In genomic region chr1:39205102-39205780, GRCh38 we compare ENCODE assay signal across 9 cellular contexts. TPM values are rescaled to one million over a fixed set of nuclear protein-coding genes. Genes with fewer than 3 reads are reported as not detected.
A peak's percentile ranks its signal among the peaks of the same experiment; 100 is the strongest.
DNase-seq lines count a peak whose midpoint lies in the region; ATAC-seq, FAIRE-seq and TF ChIP-seq lines count a peak whose summit lies in the region.
"Had no signal": no experiment of that assay in that cellular context is flagged by ENCODE, and none has a peak within 500 bp of the region (broad histone marks: within the 10 kb centered on the region; RNA-seq: fewer than 3 reads in every experiment).

No MANE protein-coding gene starts in this region.

- no peak overlapping the region for H3K27ac ChIP-seq in HepG2 (ENCODE audit: extremely low read length, insufficient read depth, low read length)

- TF ChIP-seq CTCF in AG10803 (conservative IDR thresholded peaks at IDR 0.05; ENCODE audit: low read length) = no peak
- TF ChIP-seq CTCF in activated B cell treated with CpG ODN at 0.5 μM for 24 hours (IDR thresholded peaks at IDR 0.05) = no peak
- no peak for TF ChIP-seq CTCF in HepG2 (CRISPR knock-in tag; IDR thresholded peaks at IDR 0.05)

- H3K4me1 Mint-ChIP-seq in activated B cell treated with CpG ODN at 0.5 μM for 24 hours = peaks cover 27% of the 10 kb centered on the region
- peaks cover 47% of the 10 kb centered on the region for H3K4me1 Mint-ChIP-seq in central memory CD8-positive, alpha-beta T cell

- peaks cover 36% of the 10 kb centered on the region for H3K4me1 ChIP-seq in HepG2 (ENCODE audit: insufficient read depth, low read length)

- TSS peak; percentile 41 for BruUV-seq in HepG2 (replicated peaks; lab: Mats Ljungman, UMichigan)

- no peak for TF ChIP-seq RAD21 in HepG2 (CRISPR knock-in tag; IDR thresholded peaks at IDR 0.05)

- WGBS in HepG2 (ENCODE audit: low lambda C conversion rate) = 93% methylated on average over 4 of the region's 4 CpGs

- peaks cover 0 to 2% of the 10 kb centered on the region in 2 experiments; a peak in 1 of 5 replicates for H3K36me3 ChIP-seq in HepG2 (replicated peaks in 1 of 2; ENCODE audit: control insufficient read depth in 1 of 2, insufficient read depth in 2 of 2, low read length in 2 of 2)

- intact Hi-C loops in activated B cell treated with CpG ODN at 0.5 μM for 24 hours (cut with micrococcal nuclease) (loop anchor here (1.0 to 2.0 kb wide), 2 partner anchors 9 to 16 kb away; no protein-coding TSS in a partner anchor), HepG2 (cut with micrococcal nuclease; ENCODE audit: unreplicated experiment) (no loop called here)

- H3K9me3 ChIP-seq in HepG2 (ENCODE audit: low read length) = no peaks in the 10 kb centered on the region

- CTCF ChIA-PET in activated B cell treated with CpG ODN at 0.5 μM for 24 hours (lab: Charles Lee) = interaction anchor here (1.1 to 5.4 kb wide), 5 partner anchors 10 to 106 kb away, joined by 3 to 26 read pairs (median 3); no protein-coding TSS in a partner anchor
- CTCF ChIA-PET in HepG2 (lab: Yijun Ruan, JAX; ENCODE audit: low intra/inter-chr PET ratio, low total read pairs) = no interaction called here

- TF ChIP-seq POLR2A in HepG2 (IDR thresholded peaks at IDR 0.05; ENCODE audit: insufficient read depth in 1 of 2, low read depth in 2 of 2, low read length in 2 of 2) = no peak

- H2AFZ ChIP-seq in HepG2 (ENCODE audit: low read length) = no peak overlapping the region

- peak overlapping the region; percentile 70 for H3K4me3 Mint-ChIP-seq in activated B cell treated with CpG ODN at 0.5 μM for 24 hours
- peak overlapping the region; percentile 93 for H3K4me3 Mint-ChIP-seq in central memory CD8-positive, alpha-beta T cell

- H3K9me3 Mint-ChIP-seq in activated B cell treated with CpG ODN at 0.5 μM for 24 hours = no peaks in the 10 kb centered on the region
- no peaks in the 10 kb centered on the region for H3K9me3 Mint-ChIP-seq in central memory CD8-positive, alpha-beta T cell

- no peaks in the 10 kb centered on the region for H3K36me3 Mint-ChIP-seq in activated B cell treated with CpG ODN at 0.5 μM for 24 hours (ENCODE audit: low read depth)
- peaks cover 9% of the 10 kb centered on the region for H3K36me3 Mint-ChIP-seq in central memory CD8-positive, alpha-beta T cell (ENCODE audit: insufficient read depth)

- ATAC-seq in HG03196 (IDR thresholded peaks at IDR 0.05; ENCODE audit: unreplicated experiment) = peak; percentile 43
- peak; percentile 66 for ATAC-seq in activated B cell treated with CpG ODN at 0.5 μM for 24 hours (ENCODE audit: low read depth)
- ATAC-seq in central memory CD8-positive, alpha-beta T cell (replicated peaks; ENCODE audit: extremely low read depth, poor library complexity, severe bottlenecking) = peak; percentile 88
- no peak for ATAC-seq in HepG2
- ATAC-seq in HG03108 (IDR thresholded peaks at IDR 0.05; ENCODE audit: unreplicated experiment) = no peak
- no peak for ATAC-seq in GM19463 (IDR thresholded peaks at IDR 0.05; ENCODE audit: unreplicated experiment)

- no peak overlapping the region for H3K9ac ChIP-seq in HepG2 (ENCODE audit: insufficient read depth, low read depth, low read length)

- peaks cover 8% of the 10 kb centered on the region; the same call in 1 of the 2 replicates for H4K20me1 ChIP-seq in HepG2 (ENCODE audit: insufficient read depth, low read length)

- POLR2A ChIA-PET in activated B cell treated with CpG ODN at 0.5 μM for 24 hours (lab: Charles Lee) (interaction anchor here (2.1 to 2.5 kb wide), 2 partner anchors 9 to 14 kb away, joined by 12 to 17 read pairs; no protein-coding TSS in a partner anchor), HepG2 (lab: Yijun Ruan, JAX) (no interaction called here)

- no peaks in the 10 kb centered on the region for H3K27me3 ChIP-seq in HepG2 (ENCODE audit: control insufficient read depth in 1 of 2, insufficient read depth in 2 of 2, low read length in 2 of 2)

- peak; percentile 75 for DNase-seq in AG10803 (ENCODE audit: low read depth)
- DNase-seq in activated B cell treated with CpG ODN at 0.5 μM for 24 hours = no peak
- DNase-seq in central memory CD8-positive, alpha-beta T cell (ENCODE audit: low spot score in 2 of 2) = peak in 1 of 2 donors; percentile 26
- DNase-seq in HepG2 (ENCODE audit: low spot score) = no peak
- peak; percentile 43 to 64 (median 52) for DNase-seq in stimulated activated CD4-positive, alpha-beta T cell treated with anti-CD3 and anti-CD28 coated beads, TNF-alpha, amount 100 ng/mL, for 24 hours (ENCODE audit: low read depth in 3 of 3)

- peaks cover 13% of the 10 kb centered on the region for H3K79me2 ChIP-seq in HepG2 (ENCODE audit: insufficient read depth, low read length)

- TF ChIP-seq EP300 in HepG2 (IDR thresholded peaks at IDR 0.05; ENCODE audit: low read depth in 2 of 2, low read length in 2 of 2) (no peak), HepG2 (CRISPR knock-in tag; IDR thresholded peaks at IDR 0.05; ENCODE audit: borderline replicate concordance) (no peak)

- H3K27ac Mint-ChIP-seq in activated B cell treated with CpG ODN at 0.5 μM for 24 hours = peak overlapping the region; percentile 61
- peak overlapping the region; percentile 93 for H3K27ac Mint-ChIP-seq in central memory CD8-positive, alpha-beta T cell (ENCODE audit: low read depth)

- no peaks in the 10 kb centered on the region for H3K27me3 Mint-ChIP-seq in activated B cell treated with CpG ODN at 0.5 μM for 24 hours
- no peaks in the 10 kb centered on the region for H3K27me3 Mint-ChIP-seq in central memory CD8-positive, alpha-beta T cell

- no peak for FAIRE-seq in HepG2 (lab: Jason Lieb, UNC)
- FAIRE-seq: islet of Langerhans had no signal

- in situ Hi-C loops in HepG2 (cut with HindIII; ENCODE audit: extremely low pct_ligation_motif_present, low pct_unique_long_range_greater_than_20kb) = no loop called here

- H3K4me2 ChIP-seq in HepG2 (ENCODE audit: low read depth, low read length) = no peak overlapping the region

- H3K4me3 ChIP-seq in AG10803 (ENCODE audit: low read length) (peak overlapping the region; percentile 61), HepG2 (replicated peaks in 1 of 3; ENCODE audit: insufficient read depth in 1 of 3, low read depth in 2 of 3, low read length in 3 of 3) (no peak overlapping the region)

TF ChIP-seq in HepG2, 621 proteins besides CTCF, POLR2A, EP300 and RAD21 (continues in another document):
- no peak for TF ChIP-seq AFF4 (CRISPR knock-in tag; IDR thresholded peaks at IDR 0.05)
- no peak for TF ChIP-seq CCDC6 (CRISPR knock-in tag; IDR thresholded peaks at IDR 0.05)
- no peak for TF ChIP-seq HNRNPLL (IDR thresholded peaks at IDR 0.05; ENCODE audit: low read depth, low read length, poor library complexity, severe bottlenecking)

RNA-seq across cellular contexts. Expression of gene MACF1, which starts 0.7 kb away (rescaled TPM):
- total RNA-seq in activated B cell treated with CpG ODN at 0.5 μM for 24 hours (235 and 286 TPM in 2 replicates), HepG2 (2016; rRNA removed; fragmentation: Illumina TruSeq; extraction: Trizol) (56.7 and 65.4 TPM in 2 replicates)
- total RNA-seq in HepG2 (2016; cell fraction: cytosol; rRNA removed; fragmentation: Illumina TruSeq; extraction: Trizol; ENCODE audit: low read depth) = 7.8 and 9.7 TPM in 2 replicates
- total RNA-seq in HepG2 (2016; cell fraction: insoluble cytoplasmic fraction; rRNA removed; fragmentation: Illumina TruSeq; extraction: Trizol) = 50.3 and 61.9 TPM in 2 replicates
- total RNA-seq in HepG2 (2016; cell fraction: membrane; rRNA removed; fragmentation: Illumina TruSeq; extraction: Trizol) = 18.5 and 20.3 TPM in 2 replicates
- 147 and 164 TPM in 2 replicates for total RNA-seq in HepG2 (2016; cell fraction: nucleus; rRNA removed; fragmentation: Illumina TruSeq; extraction: Trizol)
- 36.5 and 36.7 TPM in 2 replicates for polyA plus RNA-seq in HepG2 (2011; rRNA removed)
- 13.0 and 16.2 TPM in 2 replicates for polyA plus RNA-seq in HepG2 (2011; cell fraction: cytosol; rRNA removed)
- 98.0 and 102 TPM in 2 replicates for polyA plus RNA-seq in HepG2 (2011; cell fraction: nucleus; rRNA removed)
- 38.1 and 55.9 TPM in 2 replicates for polyA plus RNA-seq in HepG2 (2012)
- polyA plus RNA-seq in HepG2 (2016; cell fraction: cytosol; fragmentation: Illumina TruSeq; extraction: Trizol; ENCODE audit: low read depth) = 3.1 and 3.3 TPM in 2 replicates
- polyA plus RNA-seq in HepG2 (2016; cell fraction: insoluble cytoplasmic fraction; fragmentation: Illumina TruSeq; extraction: Trizol; ENCODE audit: low read depth) = 34.7 and 37.3 TPM in 2 replicates
- 5.3 and 6.9 TPM in 2 replicates for polyA plus RNA-seq in HepG2 (2016; cell fraction: membrane; fragmentation: Illumina TruSeq; extraction: Trizol; ENCODE audit: low read depth)
- polyA plus RNA-seq in HepG2 (2016; cell fraction: nucleus; fragmentation: Illumina TruSeq; extraction: Trizol; ENCODE audit: insufficient read depth, low read depth) = 102 and 117 TPM in 2 replicates
- polyA minus RNA-seq in HepG2 (2011; rRNA and poly(A)+ RNA removed; ENCODE audit: low replicate concordance) = 97.4 and 114 TPM in 2 replicates
- 48.6 TPM in 2 replicates for polyA minus RNA-seq in HepG2 (2011; cell fraction: cytosol; rRNA and poly(A)+ RNA removed)
- polyA minus RNA-seq in HepG2 (2011; cell fraction: nucleus; rRNA and poly(A)+ RNA removed) = 406 and 470 TPM in 2 replicates

Comparison
In these comparisons a context has a peak if more than half of its experiments do, and no peak if none do; other contexts are left out.
1. DNase-seq: peak in AG10803 (single experiment) and stimulated activated CD4-positive, alpha-beta T cell treated with anti-CD3 and anti-CD28 coated beads, TNF-alpha, amount 100 ng/mL, for 24 hours (3 of 3); none in activated B cell treated with CpG ODN at 0.5 μM for 24 hours (single experiment) and HepG2 (single experiment).
2. ATAC-seq: peak in HG03196 (single experiment), activated B cell treated with CpG ODN at 0.5 μM for 24 hours (single experiment) and central memory CD8-positive, alpha-beta T cell (single experiment); none in HepG2 (single experiment), HG03108 (single experiment) and GM19463 (single experiment).